ENCODE assay signal across 25 cellular contexts in the genomic region with DNA sequence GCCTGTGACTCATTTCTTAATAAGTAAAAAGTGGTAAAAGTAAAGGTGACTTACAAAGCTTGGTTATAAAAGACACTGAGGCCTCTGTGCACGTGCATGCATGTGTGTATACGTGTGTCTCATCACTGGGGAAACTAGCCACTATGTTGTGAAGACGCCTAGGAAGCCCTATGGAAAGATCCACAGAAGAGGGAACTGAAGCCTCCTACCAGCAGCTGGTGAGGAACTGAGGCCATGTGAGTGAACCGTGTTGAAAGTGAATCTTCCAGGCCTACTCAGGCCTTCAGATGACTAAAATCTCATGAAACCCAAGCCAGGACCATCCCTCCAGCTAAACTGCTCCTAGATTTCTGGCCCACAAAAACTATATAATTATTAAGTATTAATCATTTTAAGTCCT.
"Had no signal": no experiment of that assay in that cellular context is flagged by ENCODE, and none has a peak within 500 bp of the region (broad histone marks: within the 10 kb centered on the region; RNA-seq: fewer than 3 reads in every experiment).

No MANE protein-coding gene starts in this region.

- H3K4me3 ChIP-seq: lower lobe of right lung, thoracic aorta had no signal

- DNase-seq: activated CD4-positive, CD25-positive, alpha-beta regulatory T cell treated with anti-CD3 and anti-CD28 coated beads, Interleukin-2, amount 50 U/mL, for 72 hours; activated CD8-positive, alpha-beta memory T cell treated with anti-CD3 and anti-CD28 coated beads for 24 hours; activated CD8-positive, alpha-beta memory T cell treated with anti-CD3 and anti-CD28 coated beads, Interleukin-2, amount 50 U/mL, for 4 hours; activated T-cell treated with anti-CD3 and anti-CD28 coated beads, Interleukin-2, amount 50 U/mL, for 24 hours; aorta; brain microvascular endothelial cell; caudate nucleus; effector CD4-positive, alpha-beta T cell; kidney; lower lobe of right lung; natural killer cell; retina; stimulated activated CD4-positive, alpha-beta T cell treated with anti-CD3 and anti-CD28 coated beads, Interleukin-2, amount 100 ng/mL, for 48 hours; stimulated activated CD8-positive, alpha-beta memory T cell treated with anti-CD3 and anti-CD28 coated beads, Interleukin-4, amount 100 ng/mL, for 48 hours; stimulated activated naive CD4-positive, alpha-beta T cell treated with Interleukin-2 at 50 U/mL for 16 hours; WERI-Rb-1 had no signal

- H3K4me3 Mint-ChIP-seq: activated T-cell treated with anti-CD3 and anti-CD28 coated beads, Interleukin-2, amount 50 U/mL, for 24 hours; activated T-helper 17 cell treated with anti-CD3 and anti-CD28 coated beads, Interleukin-2, amount 50 U/mL, for 72 hours; dendritic cell treated with granulocyte-macrophage colony-stimulating factor and Interleukin-4, amounts not matched to agents 40 ng/mL and 50 ng/mL, for 4 days; natural killer cell; T-helper 2 cell treated with Interferon-gamma antibody and Interleukin-4, amounts not matched to agents 5 μg/mL and 100 μg/mL, for 36 hours; type B pancreatic cell had no signal

- H3K36me3 Mint-ChIP-seq: activated naive CD4-positive, alpha-beta T cell treated with anti-CD3 and anti-CD28 coated beads, Interleukin-2, amount 50 U/mL, for 72 hours; natural killer cell had no signal

- H3K9me3 Mint-ChIP-seq: activated naive CD4-positive, alpha-beta T cell treated with anti-CD3 and anti-CD28 coated beads, Interleukin-2, amount 50 U/mL, for 72 hours; activated T-cell treated with anti-CD3 and anti-CD28 coated beads, Interleukin-2, amount 50 U/mL, for 24 hours; activated T-helper 17 cell treated with anti-CD3 and anti-CD28 coated beads, Interleukin-2, amount 50 U/mL, for 72 hours; dendritic cell treated with granulocyte-macrophage colony-stimulating factor and Interleukin-4, amounts not matched to agents 40 ng/mL and 50 ng/mL, for 4 days; natural killer cell; T-helper 2 cell treated with Interferon-gamma antibody and Interleukin-4, amounts not matched to agents 5 μg/mL and 100 μg/mL, for 36 hours; type B pancreatic cell had no signal

- H3K27ac Mint-ChIP-seq: activated T-cell treated with anti-CD3 and anti-CD28 coated beads, Interleukin-2, amount 50 U/mL, for 24 hours; activated T-helper 17 cell treated with anti-CD3 and anti-CD28 coated beads, Interleukin-2, amount 50 U/mL, for 72 hours; dendritic cell treated with granulocyte-macrophage colony-stimulating factor and Interleukin-4, amounts not matched to agents 40 ng/mL and 50 ng/mL, for 4 days; natural killer cell; T-helper 2 cell treated with Interferon-gamma antibody and Interleukin-4, amounts not matched to agents 5 μg/mL and 100 μg/mL, for 36 hours; type B pancreatic cell had no signal

- H3K9me3 ChIP-seq: lower lobe of right lung, thoracic aorta had no signal

- H3K4me1 ChIP-seq: lower lobe of right lung had no signal

- H3K27ac ChIP-seq: brain microvascular endothelial cell, lower lobe of right lung, thoracic aorta, WERI-Rb-1 had no signal

- H3K27me3 Mint-ChIP-seq: activated T-cell treated with anti-CD3 and anti-CD28 coated beads, Interleukin-2, amount 50 U/mL, for 24 hours; activated T-helper 17 cell treated with anti-CD3 and anti-CD28 coated beads, Interleukin-2, amount 50 U/mL, for 72 hours; dendritic cell treated with granulocyte-macrophage colony-stimulating factor and Interleukin-4, amounts not matched to agents 40 ng/mL and 50 ng/mL, for 4 days; type B pancreatic cell had no signal

- H3K4me1 Mint-ChIP-seq: activated T-helper 17 cell treated with anti-CD3 and anti-CD28 coated beads, Interleukin-2, amount 50 U/mL, for 72 hours; natural killer cell had no signal

- ATAC-seq: activated naive CD4-positive, alpha-beta T cell treated with anti-CD3 and anti-CD28 coated beads, Interleukin-2, amount 50 U/mL, for 72 hours; activated T-helper 17 cell treated with anti-CD3 and anti-CD28 coated beads, Interleukin-2, amount 50 U/mL, for 72 hours; left lobe of liver; natural killer cell had no signal

- FAIRE-seq: endometrium, kidney, TTC549 had no signal

- H3K27me3 ChIP-seq: brain microvascular endothelial cell had no signal
